14 cellular contexts compared by ENCODE assay signal in genomic region chr2:160651416-160652200, GRCh38.
DNase-seq lines count a peak whose midpoint lies in the region; ATAC-seq and TF ChIP-seq lines count a peak whose summit lies in the region.
"Had no signal": no experiment of that assay in that cellular context is flagged by ENCODE, and none has a peak within 500 bp of the region (broad histone marks: within the 10 kb centered on the region; RNA-seq: fewer than 3 reads in every experiment).

No MANE protein-coding gene starts in this region.

- CTCF ChIA-PET in mammary epithelial cell (lab: Charles Lee; ENCODE audit: low non-redundant PET), result no interaction called here

- TF ChIP-seq POLR2A in breast epithelium (IDR thresholded peaks at IDR 0.05), result no peak

- DNase-seq in mammary epithelial cell (no peak), breast epithelium (ENCODE audit: low spot score in 2 of 2) (no peak), OCI-M1 (lab: John Stamatoyannopoulos, UW) (peak; percentile 35), fibroblast of mammary gland (ENCODE audit: low read depth) (peak; percentile 79), DMS53 (lab: John Stamatoyannopoulos, UW) (no peak), AG20443 (ENCODE audit: low spot score) (no peak)
- DNase-seq: erythroblast, NCI-H774, SW 1271 had no signal

- H3K4me3 ChIP-seq in mammary epithelial cell (replicated peaks in 1 of 3; ENCODE audit: insufficient read depth in 1 of 3, low read depth in 2 of 3, low read length in 3 of 3), result no peak overlapping the region
- no peak overlapping the region for H3K4me3 ChIP-seq in breast epithelium
- H3K4me3 ChIP-seq in fibroblast of mammary gland (ENCODE audit: control insufficient read depth, low read depth, low read length), result no peak overlapping the region
- H3K4me3 ChIP-seq: HAP-1, prostate gland, vagina had no signal

- no peaks in the 10 kb centered on the region for H3K9me3 Mint-ChIP-seq in stimulated activated naive CD8-positive, alpha-beta T cell treated with anti-CD3 and anti-CD28 coated beads, Interleukin-15, Interleukin-2, amounts not matched to agents 100 ng/mL and 50 ng/mL, for 24 hours

- H3K79me2 ChIP-seq in mammary epithelial cell (ENCODE audit: insufficient read depth, low read length), result no peaks in the 10 kb centered on the region

- BruUV-seq in mammary epithelial cell (replicated peaks; lab: Mats Ljungman, UMichigan), result no TSS peak

- intact Hi-C loops in mammary epithelial cell (cut with micrococcal nuclease) (no loop called here), breast epithelium (cut with DNase I; ENCODE audit: low total_unique reads) (loop anchor here (5.0 kb wide), 1 partner anchor 74 kb away; no protein-coding TSS in a partner anchor)

- peak overlapping the region; percentile 61 for H3K4me3 Mint-ChIP-seq in stimulated activated naive CD8-positive, alpha-beta T cell treated with anti-CD3 and anti-CD28 coated beads, Interleukin-15, Interleukin-2, amounts not matched to agents 100 ng/mL and 50 ng/mL, for 24 hours

- H3K27me3 Mint-ChIP-seq in stimulated activated naive CD8-positive, alpha-beta T cell treated with anti-CD3 and anti-CD28 coated beads, Interleukin-15, Interleukin-2, amounts not matched to agents 100 ng/mL and 50 ng/mL, for 24 hours, result no peaks in the 10 kb centered on the region

- H3K27ac ChIP-seq in mammary epithelial cell (ENCODE audit: insufficient read depth, low read depth, low read length), result no peak overlapping the region
- H3K27ac ChIP-seq in breast epithelium, result peak overlapping the region in 1 of 2 donors; percentile 21
- H3K27ac ChIP-seq: prostate gland, vagina had no signal

- H2AFZ ChIP-seq in mammary epithelial cell (ENCODE audit: low read depth, low read length), result peak overlapping the region; percentile 59

- ATAC-seq in HG02642 (IDR thresholded peaks at IDR 0.05; ENCODE audit: poor library complexity, unreplicated experiment), result no peak

- peaks cover 20% of the 10 kb centered on the region for H3K4me1 Mint-ChIP-seq in stimulated activated naive CD8-positive, alpha-beta T cell treated with anti-CD3 and anti-CD28 coated beads, Interleukin-15, Interleukin-2, amounts not matched to agents 100 ng/mL and 50 ng/mL, for 24 hours (ENCODE audit: low read depth)

- 81% methylated on average over 4 of the region's 4 CpGs for WGBS in mammary epithelial cell (ENCODE audit: low coverage, missing lambda C conversion rate)

- no peaks in the 10 kb centered on the region for H3K36me3 Mint-ChIP-seq in stimulated activated naive CD8-positive, alpha-beta T cell treated with anti-CD3 and anti-CD28 coated beads, Interleukin-15, Interleukin-2, amounts not matched to agents 100 ng/mL and 50 ng/mL, for 24 hours (ENCODE audit: low read depth)

- no peaks in the 10 kb centered on the region for H3K36me3 ChIP-seq in mammary epithelial cell (ENCODE audit: insufficient read depth, low read length)
- H3K36me3 ChIP-seq in breast epithelium, result no peaks in the 10 kb centered on the region
- H3K36me3 ChIP-seq: HAP-1, prostate gland, vagina had no signal

- TF ChIP-seq CTCF in mammary epithelial cell (conservative IDR thresholded peaks at IDR 0.05 in 1 of 2, IDR thresholded peaks at IDR 0.05 in 1 of 2; ENCODE audit: extremely low read depth in 1 of 2, insufficient read depth in 1 of 2, low read depth in 1 of 2, low read length in 2 of 2), result no peak
- TF ChIP-seq CTCF in breast epithelium (IDR thresholded peaks at IDR 0.05), result no peak
- TF ChIP-seq CTCF in fibroblast of mammary gland (conservative IDR thresholded peaks at IDR 0.05; ENCODE audit: control insufficient read depth, insufficient read depth, low read depth, low read length), result no peak

- H3K9me3 ChIP-seq in mammary epithelial cell (replicated peaks; ENCODE audit: insufficient read depth, low read length) (no peaks in the 10 kb centered on the region), breast epithelium (no peaks in the 10 kb centered on the region)
- H3K9me3 ChIP-seq: HAP-1, prostate gland, vagina had no signal

- H3K4me1 ChIP-seq in mammary epithelial cell (ENCODE audit: insufficient read depth, low read length) (peaks cover 58% of the 10 kb centered on the region), breast epithelium (peaks cover 0 to 4% of the 10 kb centered on the region in 2 donors)
- H3K4me1 ChIP-seq: vagina had no signal

- dilution Hi-C loops in mammary epithelial cell (cut with HindIII; ENCODE audit: low sequenced_read_pairs), result no loop called here

- H3K27ac Mint-ChIP-seq in stimulated activated naive CD8-positive, alpha-beta T cell treated with anti-CD3 and anti-CD28 coated beads, Interleukin-15, Interleukin-2, amounts not matched to agents 100 ng/mL and 50 ng/mL, for 24 hours, result peak overlapping the region; percentile 96

- in situ Hi-C loops in mammary epithelial cell (cut with MboI; ENCODE audit: low sequenced_read_pairs in 2 of 2), result no loop called here

- H3K9ac ChIP-seq in mammary epithelial cell (ENCODE audit: insufficient read depth, low read length), result no peak overlapping the region

- H3K4me2 ChIP-seq in mammary epithelial cell (ENCODE audit: insufficient read depth, low read depth, low read length), result peak overlapping the region; percentile 1

- H3K27me3 ChIP-seq in mammary epithelial cell (ENCODE audit: insufficient read depth, low read length) (no peaks in the 10 kb centered on the region), breast epithelium (no peaks in the 10 kb centered on the region)
- H3K27me3 ChIP-seq: vagina had no signal

- no peaks in the 10 kb centered on the region for H4K20me1 ChIP-seq in mammary epithelial cell (ENCODE audit: insufficient read depth, low read length)

Comparison
In these comparisons a context has a peak if more than half of its experiments do, and no peak if none do; other contexts are left out.
1. DNase-seq: peak in OCI-M1 (single experiment) and fibroblast of mammary gland (single experiment); none in mammary epithelial cell (single experiment), breast epithelium (0 of 2), DMS53 (single experiment) and AG20443 (single experiment).